Comparison of ENCODE assay signal across 18 cellular contexts in the genomic region with DNA sequence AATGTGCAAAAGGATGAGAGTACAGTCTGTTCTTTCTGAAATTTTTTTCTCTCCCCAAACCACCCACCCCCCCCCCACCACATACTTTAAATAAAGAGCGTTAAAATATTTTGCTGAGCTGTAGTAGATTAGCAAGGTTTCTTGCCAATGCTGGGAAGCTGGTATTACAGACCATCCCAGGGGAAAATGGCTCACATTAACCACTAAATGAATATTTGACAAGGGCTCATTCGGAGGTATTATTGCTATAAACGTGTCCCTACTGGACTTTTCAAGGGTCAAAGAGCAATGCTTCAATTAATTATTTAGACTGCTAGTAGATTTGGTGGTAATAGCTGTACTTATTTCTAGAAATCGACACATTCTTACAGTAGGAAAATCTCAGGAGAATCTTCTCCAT. TPM values are rescaled to one million over a fixed set of nuclear protein-coding genes. Genes with fewer than 3 reads are reported as not detected.
DNase-seq lines count a peak whose midpoint lies in the region; ATAC-seq and TF ChIP-seq lines count a peak whose summit lies in the region.
"Had no signal": no experiment of that assay in that cellular context is flagged by ENCODE, and none has a peak within 500 bp of the region (broad histone marks: within the 10 kb centered on the region; RNA-seq: fewer than 3 reads in every experiment).

No MANE protein-coding gene starts in this region.

- WGBS in endodermal cell (ENCODE audit: insufficient coverage in 1 of 2, insufficient read length in 1 of 2), 2 experiments = 40 to 51% methylated on average over 2 to 4 of the region's 4 CpGs

- H3K27ac ChIP-seq in HEK293 (ENCODE audit: extremely low read depth, low read depth, low read length) (no peak overlapping the region), OCI-LY1 (ENCODE audit: low read depth, low read length, poor library complexity, severe bottlenecking) (peak overlapping the region; percentile 88), endodermal cell (ENCODE audit: low read depth, low read length) (peak overlapping the region; percentile 63)
- H3K27ac ChIP-seq: breast epithelium, sigmoid colon had no signal

- H3K36me3 Mint-ChIP-seq in endodermal cell (ENCODE audit: low read depth) (peaks cover 3% of the 10 kb centered on the region), progenitor cell of endocrine pancreas (ENCODE audit: insufficient read depth) (peaks cover 11% of the 10 kb centered on the region)

- no peak for ATAC-seq in HG02840 (IDR thresholded peaks at IDR 0.05; ENCODE audit: low FRiP score, unreplicated experiment)
- ATAC-seq: K562, left colon, PC-3 had no signal

- no peak overlapping the region for H2AFZ ChIP-seq in OCI-LY1 (ENCODE audit: low read length)

- H3K9me3 ChIP-seq in HEK293 (ENCODE audit: control insufficient read depth, insufficient read depth, low read depth, low read length) = no peaks in the 10 kb centered on the region
- H3K9me3 ChIP-seq in OCI-LY1 (ENCODE audit: low read length) = no peaks in the 10 kb centered on the region
- no peaks in the 10 kb centered on the region for H3K9me3 ChIP-seq in endodermal cell (ENCODE audit: control insufficient read depth, low read length)
- H3K9me3 ChIP-seq: breast epithelium, sigmoid colon had no signal

- H3K4me1 ChIP-seq in HEK293 (ENCODE audit: control insufficient read depth, insufficient read depth, low read length) (peaks cover 5% of the 10 kb centered on the region; the same call in 1 of the 2 replicates), OCI-LY1 (ENCODE audit: insufficient read depth, low read length, severe bottlenecking) (peaks cover 64% of the 10 kb centered on the region), endodermal cell (ENCODE audit: control insufficient read depth, insufficient read depth, low read length) (peaks cover 10% of the 10 kb centered on the region)

- no peak for TF ChIP-seq CTCF in HEK293 (tag by site-specific recombination; IDR thresholded peaks at IDR 0.05)
- TF ChIP-seq CTCF in OCI-LY1 (IDR thresholded peaks at IDR 0.05; ENCODE audit: low read length) = no peak
- no peak for TF ChIP-seq CTCF in endodermal cell (conservative IDR thresholded peaks at IDR 0.05)
- no peak for TF ChIP-seq CTCF in progenitor cell of endocrine pancreas (IDR thresholded peaks at IDR 0.05; ENCODE audit: unreplicated experiment)

- H3K27ac Mint-ChIP-seq in endodermal cell (no peak overlapping the region), progenitor cell of endocrine pancreas (no peak overlapping the region)

- H3K27me3 ChIP-seq in OCI-LY1 (ENCODE audit: insufficient read depth, low read length) (no peaks in the 10 kb centered on the region), endodermal cell (ENCODE audit: control insufficient read depth, insufficient read depth, low read length, poor library complexity, severe bottlenecking) (peaks cover 88% of the 10 kb centered on the region)

- H3K36me3 ChIP-seq in HEK293 (ENCODE audit: control insufficient read depth in 2 of 2, insufficient read depth in 1 of 2, low read length in 2 of 2) = no peaks in the 10 kb centered on the region
- peaks cover 43% of the 10 kb centered on the region for H3K36me3 ChIP-seq in OCI-LY1 (ENCODE audit: insufficient read depth, low read length)
- no peaks in the 10 kb centered on the region for H3K36me3 ChIP-seq in endodermal cell (ENCODE audit: control insufficient read depth, insufficient read depth, low read length)
- H3K36me3 ChIP-seq: breast epithelium, sigmoid colon had no signal

- H3K4me1 Mint-ChIP-seq in endodermal cell (peaks cover 50% of the 10 kb centered on the region), progenitor cell of endocrine pancreas (ENCODE audit: low read depth) (peaks cover 26% of the 10 kb centered on the region)

- H3F3A ChIP-seq in OCI-LY1 (ENCODE audit: insufficient read depth, low read length) = no peaks in the 10 kb centered on the region

- no peaks in the 10 kb centered on the region for H3K9me3 Mint-ChIP-seq in endodermal cell
- no peaks in the 10 kb centered on the region for H3K9me3 Mint-ChIP-seq in progenitor cell of endocrine pancreas (ENCODE audit: low read depth)

- POLR2A ChIA-PET in HEK293 (lab: Yijun Ruan, JAX) = no interaction called here

- peak overlapping the region; percentile 75 for H3K4me2 ChIP-seq in OCI-LY1 (ENCODE audit: low read length)

- H3K4me3 ChIP-seq in HEK293 (ENCODE audit: low read depth, low read length) (no peak overlapping the region), OCI-LY1 (ENCODE audit: low read depth, low read length, poor library complexity, severe bottlenecking) (peak overlapping the region; percentile 79), endodermal cell (ENCODE audit: low read length) (peak overlapping the region; percentile 78)
- H3K4me3 ChIP-seq: breast epithelium, K562 had no signal

- CTCF ChIA-PET in HEK293 (lab: Yijun Ruan, JAX) = no interaction called here

- DNase-seq in endodermal cell = no peak
- no peak for DNase-seq in progenitor cell of endocrine pancreas (ENCODE audit: low spot score, unreplicated experiment)
- DNase-seq in activated effector memory CD4-positive, alpha-beta T cell treated with Interleukin-2 at 50 U/mL for 16 hours = no peak
- DNase-seq in posterior cingulate gyrus = no peak
- DNase-seq: activated naive CD4-positive, alpha-beta T cell treated with anti-CD3 and anti-CD28 coated beads, Interleukin-2, amount 50 U/mL, for 16 hours; effector CD8-positive, alpha-beta T cell; hypothalamus; left colon; NCI-H1092 treated with DMSO at 0.1 percent for 48 hours; occipital lobe; PC-3; sigmoid colon; stimulated activated CD4-positive, alpha-beta T cell treated with anti-CD3 and anti-CD28 coated beads, Interleukin-1b, Interleukin-23, amount 100 ng/mL, for 48 hours had no signal

- H3K9ac ChIP-seq in OCI-LY1 (ENCODE audit: low read length) (peak overlapping the region; percentile 86), endodermal cell (ENCODE audit: extremely low read depth, low read length, poor library complexity, severe bottlenecking) (no peak overlapping the region)

- no peaks in the 10 kb centered on the region for H4K20me1 ChIP-seq in OCI-LY1 (ENCODE audit: insufficient read depth, low read length)

- H3K9me2 ChIP-seq in OCI-LY1 (ENCODE audit: low read depth, low read length) = no peaks in the 10 kb centered on the region

- H3K4me3 Mint-ChIP-seq in endodermal cell (no peak overlapping the region), progenitor cell of endocrine pancreas (ENCODE audit: low read depth) (peak overlapping the region; percentile 46)

- intact Hi-C loops in posterior cingulate gyrus (cut with DNase I) = no loop called here

- peaks cover 81% of the 10 kb centered on the region for H3K79me2 ChIP-seq in OCI-LY1 (ENCODE audit: insufficient read depth, low read length)

- peaks cover 89% of the 10 kb centered on the region for H3K27me3 Mint-ChIP-seq in endodermal cell (ENCODE audit: insufficient read depth)
- H3K27me3 Mint-ChIP-seq in progenitor cell of endocrine pancreas = peaks cover 70% of the 10 kb centered on the region

TF ChIP-seq in HEK293, 187 proteins besides CTCF, POLR2A, EP300 and RAD21:
- TF ChIP-seq EGR2 (tag by site-specific recombination; IDR thresholded peaks at IDR 0.05; ENCODE audit: low read depth) (no peak), ZNF664 (tag by site-specific recombination; IDR thresholded peaks at IDR 0.05) (0 out of 2 replicates have a peak, but pooled peaks have one; percentile 22)

RNA-seq across cellular contexts. Expression of a gene that starts 5.2 kb away (rescaled TPM):
- total RNA-seq in endodermal cell (10 to 100 TPM in 1 of 2 donors, 1 to 10 TPM in 1; 1.8 to 39.5 TPM), progenitor cell of endocrine pancreas (55.0 and 72.0 TPM in 2 replicates)
- polyA plus RNA-seq in endodermal cell (2013, experiment 1 of 2) = 240 TPM
- 203 TPM for polyA plus RNA-seq in endodermal cell (2013, experiment 2 of 2)
- total RNA-seq: PC-3 had no signal
- polyA plus RNA-seq: K562 had no signal
